2 cellular contexts compared by ENCODE assay signal in the genomic region with DNA sequence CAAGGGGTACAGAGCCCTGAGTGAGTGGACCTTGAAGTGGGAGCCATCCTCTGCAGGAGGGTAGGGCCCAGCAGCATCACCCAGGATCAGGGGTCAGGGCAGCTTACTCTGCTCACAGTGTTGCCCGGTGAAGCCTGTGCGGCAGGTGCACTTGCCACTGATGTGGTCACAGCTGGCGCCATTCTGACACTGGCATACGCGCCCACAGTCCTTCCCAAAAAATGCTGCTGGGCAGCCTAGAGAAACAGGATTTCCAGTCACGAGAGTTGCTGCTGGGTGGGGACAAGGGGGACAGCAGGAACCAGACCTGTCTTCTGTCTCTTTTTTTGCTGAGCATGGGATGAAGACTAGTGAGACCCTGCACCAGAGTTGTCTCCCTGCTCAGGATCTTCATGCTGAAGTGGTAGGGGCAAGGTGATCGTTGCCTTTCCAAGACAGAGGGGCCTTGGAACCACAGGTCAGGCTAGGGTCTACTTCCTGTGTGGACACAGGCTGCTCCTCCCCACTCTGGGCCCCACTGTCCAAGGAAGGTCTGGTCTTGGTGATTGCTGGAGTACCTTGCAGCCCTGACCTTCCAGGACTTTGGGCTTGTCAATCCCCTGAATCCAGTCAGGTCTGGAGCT.
TF ChIP-seq lines count a peak whose summit lies in the region.

No MANE protein-coding gene starts in this region.

TF ChIP-seq in SK-N-SH treated with all-trans-retinoic acid at 6 μM for 48 hours, 23 proteins besides CTCF, POLR2A, EP300 and RAD21:
- TF ChIP-seq BACH2 (CRISPR knock-in tag; IDR thresholded peaks at IDR 0.05; ENCODE audit: borderline replicate concordance): no peak
- TF ChIP-seq, protein P1, sequence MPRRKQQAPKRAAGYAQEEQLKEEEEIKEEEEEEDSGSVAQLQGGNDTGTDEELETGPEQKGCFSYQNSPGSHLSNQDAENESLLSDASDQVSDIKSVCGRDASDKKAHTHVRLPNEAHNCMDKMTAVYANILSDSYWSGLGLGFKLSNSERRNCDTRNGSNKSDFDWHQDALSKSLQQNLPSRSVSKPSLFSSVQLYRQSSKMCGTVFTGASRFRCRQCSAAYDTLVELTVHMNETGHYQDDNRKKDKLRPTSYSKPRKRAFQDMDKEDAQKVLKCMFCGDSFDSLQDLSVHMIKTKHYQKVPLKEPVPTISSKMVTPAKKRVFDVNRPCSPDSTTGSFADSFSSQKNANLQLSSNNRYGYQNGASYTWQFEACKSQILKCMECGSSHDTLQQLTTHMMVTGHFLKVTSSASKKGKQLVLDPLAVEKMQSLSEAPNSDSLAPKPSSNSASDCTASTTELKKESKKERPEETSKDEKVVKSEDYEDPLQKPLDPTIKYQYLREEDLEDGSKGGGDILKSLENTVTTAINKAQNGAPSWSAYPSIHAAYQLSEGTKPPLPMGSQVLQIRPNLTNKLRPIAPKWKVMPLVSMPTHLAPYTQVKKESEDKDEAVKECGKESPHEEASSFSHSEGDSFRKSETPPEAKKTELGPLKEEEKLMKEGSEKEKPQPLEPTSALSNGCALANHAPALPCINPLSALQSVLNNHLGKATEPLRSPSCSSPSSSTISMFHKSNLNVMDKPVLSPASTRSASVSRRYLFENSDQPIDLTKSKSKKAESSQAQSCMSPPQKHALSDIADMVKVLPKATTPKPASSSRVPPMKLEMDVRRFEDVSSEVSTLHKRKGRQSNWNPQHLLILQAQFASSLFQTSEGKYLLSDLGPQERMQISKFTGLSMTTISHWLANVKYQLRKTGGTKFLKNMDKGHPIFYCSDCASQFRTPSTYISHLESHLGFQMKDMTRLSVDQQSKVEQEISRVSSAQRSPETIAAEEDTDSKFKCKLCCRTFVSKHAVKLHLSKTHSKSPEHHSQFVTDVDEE (CRISPR knock-in tag; IDR thresholded peaks at IDR 0.05): no peak
TF ChIP-seq in SK-N-SH treated with all-trans-retinoic acid at 6 μM for 48 hours: peak in this region for 0.

TF ChIP-seq in SK-N-SH, 30 proteins besides CTCF, POLR2A, EP300 and RAD21 (continued from another document):
- TF ChIP-seq FOXJ3 (CRISPR knock-in tag; IDR thresholded peaks at IDR 0.05) (no peak), RFX5 (IDR thresholded peaks at IDR 0.05; ENCODE audit: low read length) (no peak), EZH2phosphoT487 (IDR thresholded peaks at IDR 0.05; ENCODE audit: borderline replicate concordance, low read depth) (no peak), GABPA (IDR thresholded peaks at IDR 0.05; ENCODE audit: low read depth) (no peak), NRF1 (IDR thresholded peaks at IDR 0.05; ENCODE audit: low read depth, low read length) (no peak), SMC3 (IDR thresholded peaks at IDR 0.05; ENCODE audit: low read depth, low read length) (no peak), IRF3 (IDR thresholded peaks at IDR 0.05; ENCODE audit: low read depth, low read length) (no peak), POLR2AphosphoS5 (IDR thresholded peaks at IDR 0.05; ENCODE audit: low read depth, low read length) (no peak), FOXM1 (IDR thresholded peaks at IDR 0.05; ENCODE audit: low read depth) (no peak), MXI1 (IDR thresholded peaks at IDR 0.05; ENCODE audit: low read depth, low read length) (no peak), USF2 (IDR thresholded peaks at IDR 0.05; ENCODE audit: borderline replicate concordance, low read depth, low read length) (no peak)
TF ChIP-seq in SK-N-SH: peak in this region for 0.
